ENCODE assay signal across 7 cellular contexts in the genomic region with DNA sequence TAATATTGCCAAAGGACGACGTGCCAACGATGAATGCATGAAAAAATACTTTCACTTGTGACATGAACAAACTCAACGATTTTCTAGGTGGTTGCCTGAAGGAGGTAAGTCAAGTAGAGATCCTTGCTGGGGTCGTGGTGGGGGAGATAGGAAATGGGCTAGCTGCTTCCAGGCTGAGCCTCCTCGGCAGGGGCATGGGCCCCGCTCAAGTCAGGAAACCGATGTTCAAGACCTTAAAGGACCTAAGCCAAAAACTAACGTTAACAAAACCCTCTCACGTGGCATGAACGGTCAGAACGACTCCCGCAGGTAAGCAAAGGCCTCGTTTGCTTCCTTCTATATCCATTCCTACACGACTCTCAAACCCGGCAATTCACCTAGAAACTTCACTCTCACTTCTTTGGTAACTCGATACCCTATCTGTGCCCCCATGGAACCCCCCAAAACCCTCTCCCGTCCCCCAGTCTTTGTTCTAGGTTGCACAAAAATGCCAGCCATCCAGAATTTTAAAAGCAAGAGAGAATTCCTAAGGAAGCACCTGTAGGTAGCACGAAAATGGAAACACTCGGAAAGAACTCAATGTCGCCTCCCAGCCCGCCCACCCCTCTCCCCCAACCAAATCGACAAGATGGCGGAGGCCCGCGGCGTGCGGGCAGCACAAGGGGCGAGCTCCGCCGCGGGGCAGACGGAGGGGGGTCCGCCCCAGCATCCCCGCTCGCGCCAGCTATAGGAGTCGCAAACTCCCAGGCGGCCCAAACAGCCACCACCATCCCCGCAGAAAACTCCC. TPM values are rescaled to one million over a fixed set of nuclear protein-coding genes. Genes with fewer than 3 reads are reported as not detected.
DNase-seq lines count a peak whose midpoint lies in the region; ATAC-seq, FAIRE-seq and TF ChIP-seq lines count a peak whose summit lies in the region.

No MANE protein-coding gene starts in this region.

- H4K20me1 ChIP-seq in endothelial cell of umbilical vein (replicated peaks; ENCODE audit: control insufficient read depth, extremely low read depth, insufficient read depth, low read length), result no peaks in the 10 kb centered on the region

- H3K27me3 Mint-ChIP-seq in natural killer cell treated with Interleukin-12 subunit alpha and Interleukin-12 subunit beta and Interleukin-15 and Interleukin-18, amount 100 ng/mL, for 72 hours, result no peaks in the 10 kb centered on the region

- peak overlapping the region; percentile 93 for H3K4me3 Mint-ChIP-seq in natural killer cell treated with Interleukin-12 subunit alpha and Interleukin-12 subunit beta and Interleukin-15 and Interleukin-18, amount 100 ng/mL, for 72 hours

- peak; percentile 47 for FAIRE-seq in endothelial cell of umbilical vein (lab: Jason Lieb, UNC)

- ATAC-seq in GM18511 (IDR thresholded peaks at IDR 0.05; ENCODE audit: unreplicated experiment) (peak; percentile 21), HG03432 (IDR thresholded peaks at IDR 0.05; ENCODE audit: unreplicated experiment) (peak; percentile 15)
- peak in 1 of 2 donors; percentile 2 for ATAC-seq in natural killer cell treated with Interleukin-12 subunit alpha and Interleukin-12 subunit beta and Interleukin-15 and Interleukin-18, amount 100 ng/mL, for 72 hours

- H3K36me3 ChIP-seq in endothelial cell of umbilical vein (ENCODE audit: control insufficient read depth in 2 of 2, extremely low read depth in 1 of 2, insufficient read depth in 2 of 2, low read length in 2 of 2), result peaks cover 4 to 14% of the 10 kb centered on the region in 2 experiments

- H3K4me1 ChIP-seq in endothelial cell of umbilical vein (ENCODE audit: control insufficient read depth, extremely low read depth, insufficient read depth, low read length), result peaks cover 12% of the 10 kb centered on the region

- POLR2A ChIA-PET in endothelial cell of umbilical vein (lab: Charles Lee), result interaction anchor here (0.7 to 1.6 kb wide), 2 partner anchors 74 to 79 kb away, joined by 3 to 5 read pairs; no protein-coding TSS in a partner anchor

- no peaks in the 10 kb centered on the region for H3K9me1 ChIP-seq in endothelial cell of umbilical vein (replicated peaks; ENCODE audit: control insufficient read depth, extremely low read depth, insufficient read depth, low read length)

- DNase-seq in UCSD-AML1 (lab: John Stamatoyannopoulos, UW; ENCODE audit: unreplicated experiment), result peak; percentile 58
- DNase-seq in endothelial cell of umbilical vein (ENCODE audit: low read depth, low spot score), result peak; percentile 25
- no peak for DNase-seq in natural killer cell treated with Interleukin-12 subunit alpha and Interleukin-12 subunit beta and Interleukin-15 and Interleukin-18, amount 100 ng/mL, for 72 hours (ENCODE audit: low spot score)
- no peak for DNase-seq in putamen (ENCODE audit: low spot score)
- DNase-seq in mesenteric fat pad (ENCODE audit: low spot score), result no peak

- TF ChIP-seq POLR2A in endothelial cell of umbilical vein (IDR thresholded peaks at IDR 0.05; ENCODE audit: low read depth, low read length), result no peak

- peak overlapping the region; percentile 94 to 100 (median 97) for H3K4me3 ChIP-seq in endothelial cell of umbilical vein (replicated peaks in 1 of 3; ENCODE audit: insufficient read depth in 1 of 3, low read depth in 1 of 3, low read length in 3 of 3)

- intact Hi-C loops in endothelial cell of umbilical vein (cut with micrococcal nuclease), result loop anchor here (1.0 kb wide), 3 partner anchors 79 to 293 kb away; a partner anchor contains a TSS

- BruUV-seq in endothelial cell of umbilical vein (replicated peaks; lab: Mats Ljungman, UMichigan), result TSS peak; percentile 54

- no peaks in the 10 kb centered on the region for H3K9me3 Mint-ChIP-seq in natural killer cell treated with Interleukin-12 subunit alpha and Interleukin-12 subunit beta and Interleukin-15 and Interleukin-18, amount 100 ng/mL, for 72 hours

- CTCF ChIA-PET in endothelial cell of umbilical vein (lab: Charles Lee), result interaction anchor here (1.0 to 2.2 kb wide), 4 partner anchors 20 to 266 kb away, joined by 3 to 8 read pairs (median 4); no protein-coding TSS in a partner anchor

- H3K79me2 ChIP-seq in endothelial cell of umbilical vein (ENCODE audit: control insufficient read depth, insufficient read depth, low read length), result peaks cover 44% of the 10 kb centered on the region

- peak overlapping the region; percentile 99 for H3K4me2 ChIP-seq in endothelial cell of umbilical vein (ENCODE audit: insufficient read depth, low read length)

- peak overlapping the region; percentile 99 for H3K9ac ChIP-seq in endothelial cell of umbilical vein (replicated peaks; ENCODE audit: extremely low read depth, insufficient read depth, low read length)

- dilution Hi-C loops in endothelial cell of umbilical vein (cut with MboI; ENCODE audit: extremely low pct_ligation_motif_present, low sequenced_read_pairs), result no loop called here

- peaks cover 22% of the 10 kb centered on the region for H3K36me3 Mint-ChIP-seq in natural killer cell treated with Interleukin-12 subunit alpha and Interleukin-12 subunit beta and Interleukin-15 and Interleukin-18, amount 100 ng/mL, for 72 hours

- peaks cover 30 to 33% of the 10 kb centered on the region in 2 donors for H3K4me1 Mint-ChIP-seq in natural killer cell treated with Interleukin-12 subunit alpha and Interleukin-12 subunit beta and Interleukin-15 and Interleukin-18, amount 100 ng/mL, for 72 hours (ENCODE audit: low read depth in 2 of 2)

- TF ChIP-seq CTCF in endothelial cell of umbilical vein (IDR thresholded peaks at IDR 0.05; ENCODE audit: extremely low read depth in 1 of 2, insufficient read depth in 1 of 2, low read depth in 1 of 2, low read length in 2 of 2), result no peak

- H3K27ac Mint-ChIP-seq in natural killer cell treated with Interleukin-12 subunit alpha and Interleukin-12 subunit beta and Interleukin-15 and Interleukin-18, amount 100 ng/mL, for 72 hours, result peak overlapping the region; percentile 98 to 99

- no peaks in the 10 kb centered on the region for H3K9me3 ChIP-seq in endothelial cell of umbilical vein (replicated peaks; ENCODE audit: control insufficient read depth, insufficient read depth, low read length)

- H2AFZ ChIP-seq in endothelial cell of umbilical vein (ENCODE audit: low read depth, low read length), result peak overlapping the region; percentile 87

- H3K27me3 ChIP-seq in endothelial cell of umbilical vein (ENCODE audit: control insufficient read depth in 2 of 2, insufficient read depth in 2 of 2, low read length in 2 of 2), result no peaks in the 10 kb centered on the region

- peak overlapping the region; percentile 98 for H3K27ac ChIP-seq in endothelial cell of umbilical vein (ENCODE audit: insufficient read depth, low read depth, low read length)

RNA-seq across cellular contexts. Expression of a gene that starts 13.6 kb away (rescaled TPM):
- not detected in 2 replicates for total RNA-seq in endothelial cell of umbilical vein
- polyA plus RNA-seq in endothelial cell of umbilical vein, result not detected in 2 replicates
- not detected in 2 replicates for polyA plus RNA-seq in endothelial cell of umbilical vein (2011; cell fraction: cytosol; rRNA removed)
- not detected in 2 replicates for polyA plus RNA-seq in endothelial cell of umbilical vein (2011; cell fraction: nucleus; rRNA removed)
- not detected in 2 replicates for polyA plus RNA-seq in endothelial cell of umbilical vein (2012)
- polyA minus RNA-seq in endothelial cell of umbilical vein, result not detected in 2 replicates
- polyA minus RNA-seq in endothelial cell of umbilical vein (2011; cell fraction: cytosol; rRNA and poly(A)+ RNA removed), result not detected
- not detected in 2 replicates for polyA minus RNA-seq in endothelial cell of umbilical vein (2011; cell fraction: nucleus; rRNA and poly(A)+ RNA removed)
- total RNA-seq in natural killer cell treated with Interleukin-12 subunit alpha and Interleukin-12 subunit beta and Interleukin-15 and Interleukin-18, amount 100 ng/mL, for 72 hours, result not detected
- total RNA-seq in mesenteric fat pad, result not detected

RNA-seq across cellular contexts. Expression of a gene that starts 19.8 kb away (rescaled TPM):
- total RNA-seq in endothelial cell of umbilical vein (not detected in 2 replicates), mesenteric fat pad (1.1 TPM)
- polyA plus RNA-seq in endothelial cell of umbilical vein, result 0.08 TPM in 1 of 2 replicates, not detected in the other
- not detected in 2 replicates for polyA plus RNA-seq in endothelial cell of umbilical vein (2011; cell fraction: cytosol; rRNA removed)
- polyA plus RNA-seq in endothelial cell of umbilical vein (2011; cell fraction: nucleus; rRNA removed), result not detected in 2 replicates
- 0.21 and 0.59 TPM in 2 replicates for polyA plus RNA-seq in endothelial cell of umbilical vein (2012)
- polyA minus RNA-seq in endothelial cell of umbilical vein, result 1.7 TPM in 1 of 2 replicates, not detected in the other
- polyA minus RNA-seq in endothelial cell of umbilical vein (2011; cell fraction: cytosol; rRNA and poly(A)+ RNA removed), result not detected
- polyA minus RNA-seq in endothelial cell of umbilical vein (2011; cell fraction: nucleus; rRNA and poly(A)+ RNA removed), result not detected in 2 replicates
- total RNA-seq in natural killer cell treated with Interleukin-12 subunit alpha and Interleukin-12 subunit beta and Interleukin-15 and Interleukin-18, amount 100 ng/mL, for 72 hours, result not detected

RNA-seq across cellular contexts. Expression of a gene that starts 29.5 kb away (rescaled TPM):
- total RNA-seq in endothelial cell of umbilical vein, result not detected in 2 replicates
- polyA plus RNA-seq in endothelial cell of umbilical vein, result not detected in 2 replicates
- polyA plus RNA-seq in endothelial cell of umbilical vein (2011; cell fraction: cytosol; rRNA removed), result not detected in 2 replicates
- not detected in 2 replicates for polyA plus RNA-seq in endothelial cell of umbilical vein (2011; cell fraction: nucleus; rRNA removed)
- not detected in 2 replicates for polyA plus RNA-seq in endothelial cell of umbilical vein (2012)
- polyA minus RNA-seq in endothelial cell of umbilical vein, result not detected in 2 replicates
- polyA minus RNA-seq in endothelial cell of umbilical vein (2011; cell fraction: cytosol; rRNA and poly(A)+ RNA removed), result not detected
- polyA minus RNA-seq in endothelial cell of umbilical vein (2011; cell fraction: nucleus; rRNA and poly(A)+ RNA removed), result not detected in 2 replicates
- not detected for total RNA-seq in natural killer cell treated with Interleukin-12 subunit alpha and Interleukin-12 subunit beta and Interleukin-15 and Interleukin-18, amount 100 ng/mL, for 72 hours
- not detected for total RNA-seq in mesenteric fat pad

RNA-seq across cellular contexts. Expression of a gene that starts 33.6 kb away (rescaled TPM):
- total RNA-seq in endothelial cell of umbilical vein, result not detected in 2 replicates
- not detected in 2 replicates for polyA plus RNA-seq in endothelial cell of umbilical vein
- not detected in 2 replicates for polyA plus RNA-seq in endothelial cell of umbilical vein (2011; cell fraction: cytosol; rRNA removed)
- not detected in 2 replicates for polyA plus RNA-seq in endothelial cell of umbilical vein (2011; cell fraction: nucleus; rRNA removed)
- polyA plus RNA-seq in endothelial cell of umbilical vein (2012), result not detected in 2 replicates
- polyA minus RNA-seq in endothelial cell of umbilical vein, result not detected in 2 replicates
- polyA minus RNA-seq in endothelial cell of umbilical vein (2011; cell fraction: cytosol; rRNA and poly(A)+ RNA removed), result not detected
- polyA minus RNA-seq in endothelial cell of umbilical vein (2011; cell fraction: nucleus; rRNA and poly(A)+ RNA removed), result not detected in 2 replicates
- total RNA-seq in natural killer cell treated with Interleukin-12 subunit alpha and Interleukin-12 subunit beta and Interleukin-15 and Interleukin-18, amount 100 ng/mL, for 72 hours, result not detected
- not detected for total RNA-seq in mesenteric fat pad

RNA-seq across cellular contexts. Expression of a gene that starts 50.9 kb away (rescaled TPM):
- not detected in 2 replicates for total RNA-seq in endothelial cell of umbilical vein
- polyA plus RNA-seq in endothelial cell of umbilical vein, result not detected in 2 replicates
- polyA plus RNA-seq in endothelial cell of umbilical vein (2011; cell fraction: cytosol; rRNA removed), result not detected in 2 replicates
- polyA plus RNA-seq in endothelial cell of umbilical vein (2011; cell fraction: nucleus; rRNA removed), result not detected in 2 replicates
- polyA plus RNA-seq in endothelial cell of umbilical vein (2012), result not detected in 2 replicates
- polyA minus RNA-seq in endothelial cell of umbilical vein, result not detected in 2 replicates
- not detected for polyA minus RNA-seq in endothelial cell of umbilical vein (2011; cell fraction: cytosol; rRNA and poly(A)+ RNA removed)
- polyA minus RNA-seq in endothelial cell of umbilical vein (2011; cell fraction: nucleus; rRNA and poly(A)+ RNA removed), result not detected in 2 replicates
- not detected for total RNA-seq in natural killer cell treated with Interleukin-12 subunit alpha and Interleukin-12 subunit beta and Interleukin-15 and Interleukin-18, amount 100 ng/mL, for 72 hours
- total RNA-seq in mesenteric fat pad, result not detected

Comparison
In these comparisons a context has a peak if more than half of its experiments do, and no peak if none do; other contexts are left out.
1. DNase-seq: peak in UCSD-AML1 (single experiment) and endothelial cell of umbilical vein (single experiment); none in natural killer cell treated with Interleukin-12 subunit alpha and Interleukin-12 subunit beta and Interleukin-15 and Interleukin-18, amount 100 ng/mL, for 72 hours (single experiment), putamen (single experiment) and mesenteric fat pad (single experiment).